Comparison of ENCODE assay signal across 30 cellular contexts in genomic region chr2:101657787-101658186, GRCh38. TPM values are rescaled to one million over a fixed set of nuclear protein-coding genes. Genes with fewer than 3 reads are reported as not detected.
A peak's percentile ranks its signal among the peaks of the same experiment; 100 is the strongest.
DNase-seq lines count a peak whose midpoint lies in the region; ATAC-seq, FAIRE-seq and TF ChIP-seq lines count a peak whose summit lies in the region.
"Had no signal": no experiment of that assay in that cellular context is flagged by ENCODE, and none has a peak within 500 bp of the region (broad histone marks: within the 10 kb centered on the region; RNA-seq: fewer than 3 reads in every experiment).

No MANE protein-coding gene starts in this region.

- H3K79me2 ChIP-seq in HepG2 (ENCODE audit: insufficient read depth, low read length) (no peaks in the 10 kb centered on the region), Loucy (ENCODE audit: insufficient read depth, low read length) (no peaks in the 10 kb centered on the region)
- H3K79me2 ChIP-seq: hepatocyte had no signal

- H4K20me1 ChIP-seq in HepG2 (ENCODE audit: insufficient read depth, low read length) (no peaks in the 10 kb centered on the region), Loucy (ENCODE audit: insufficient read depth, low read length, poor library complexity, severe bottlenecking) (no peaks in the 10 kb centered on the region)

- FAIRE-seq in HepG2 (lab: Jason Lieb, UNC) = no peak
- FAIRE-seq: bronchial epithelial cell, RCC 7860 had no signal

- H3K36me3 ChIP-seq in HepG2 (replicated peaks in 1 of 2; ENCODE audit: control insufficient read depth in 1 of 2, insufficient read depth in 2 of 2, low read length in 2 of 2) (no peaks in the 10 kb centered on the region), right lobe of liver (no peaks in the 10 kb centered on the region), Loucy (ENCODE audit: insufficient read depth, low read length) (no peaks in the 10 kb centered on the region)
- H3K36me3 ChIP-seq: colonic mucosa, transverse colon had no signal

- H3K9ac ChIP-seq in HepG2 (ENCODE audit: insufficient read depth, low read depth, low read length) (no peak overlapping the region), Loucy (ENCODE audit: low read depth, low read length, poor library complexity, severe bottlenecking) (no peak overlapping the region)

- CTCF ChIA-PET in HepG2 (lab: Yijun Ruan, JAX; ENCODE audit: low intra/inter-chr PET ratio, low total read pairs) = no interaction called here

- H3K27me3 ChIP-seq in HepG2 (ENCODE audit: control insufficient read depth in 1 of 2, insufficient read depth in 2 of 2, low read length in 2 of 2) = no peaks in the 10 kb centered on the region
- no peaks in the 10 kb centered on the region for H3K27me3 ChIP-seq in right lobe of liver
- H3K27me3 ChIP-seq in Loucy (ENCODE audit: insufficient read depth, low read length, poor library complexity, severe bottlenecking) = no peaks in the 10 kb centered on the region
- H3K27me3 ChIP-seq: colonic mucosa, foreskin keratinocyte, hepatocyte, transverse colon had no signal

- intact Hi-C loops in HepG2 (cut with micrococcal nuclease; ENCODE audit: unreplicated experiment) = no loop called here
- intact Hi-C loops in right lobe of liver (cut with DNase I) = no loop called here
- intact Hi-C loops in posterior cingulate gyrus (cut with DNase I) = no loop called here

- TF ChIP-seq EP300 in HepG2 (IDR thresholded peaks at IDR 0.05; ENCODE audit: low read depth in 2 of 2, low read length in 2 of 2) (no peak), HepG2 (CRISPR knock-in tag; IDR thresholded peaks at IDR 0.05; ENCODE audit: borderline replicate concordance) (no peak)

- H3K4me2 ChIP-seq in HepG2 (ENCODE audit: low read depth, low read length) (no peak overlapping the region), Loucy (ENCODE audit: low read depth, low read length, poor library complexity, severe bottlenecking) (no peak overlapping the region)
- H3K4me2 ChIP-seq: hepatocyte had no signal

- in situ Hi-C loops in HepG2 (cut with HindIII; ENCODE audit: extremely low pct_ligation_motif_present, low pct_unique_long_range_greater_than_20kb) = no loop called here

- H3K9me2 ChIP-seq in Loucy (replicated peaks; ENCODE audit: low read depth, low read length) = no peaks in the 10 kb centered on the region

- POLR2A ChIA-PET in HepG2 (lab: Yijun Ruan, JAX) = no interaction called here

- H3K27ac ChIP-seq in HepG2 (ENCODE audit: extremely low read length, insufficient read depth, low read length) = no peak overlapping the region
- no peak overlapping the region for H3K27ac ChIP-seq in right lobe of liver
- H3K27ac ChIP-seq: colonic mucosa, foreskin keratinocyte, hepatocyte, skin epidermis, transverse colon had no signal

- H3K4me3 ChIP-seq in HepG2 (replicated peaks in 1 of 3; ENCODE audit: insufficient read depth in 1 of 3, low read depth in 2 of 3, low read length in 3 of 3) = no peak overlapping the region
- no peak overlapping the region for H3K4me3 ChIP-seq in right lobe of liver
- H3K4me3 ChIP-seq in Loucy (ENCODE audit: low read length, poor library complexity, severe bottlenecking) = no peak overlapping the region
- no peak overlapping the region for H3K4me3 ChIP-seq in fibroblast of villous mesenchyme (ENCODE audit: low read depth, low read length)
- H3K4me3 ChIP-seq: colonic mucosa, hepatocyte, skin epidermis, transverse colon had no signal

- 89% methylated on average over 6 of the region's 6 CpGs for WGBS in HepG2 (ENCODE audit: low lambda C conversion rate)
- 100% methylated on average over 1 of the region's 6 CpGs for WGBS in right lobe of liver (ENCODE audit: insufficient coverage, low coverage, low lambda C conversion rate, missing lambda C conversion rate)

- no TSS peak for BruUV-seq in HepG2 (replicated peaks; lab: Mats Ljungman, UMichigan)

- TF ChIP-seq RAD21 in HepG2 (CRISPR knock-in tag; IDR thresholded peaks at IDR 0.05) = no peak

- DNase-seq in HepG2 (ENCODE audit: low spot score) (no peak), right lobe of liver (no peak), fibroblast of villous mesenchyme (ENCODE audit: low read depth) (no peak), NOMO-1 treated with dmso at 0.1 percent for 144 hours (lab: John Stamatoyannopoulos, UW; ENCODE audit: unreplicated experiment) (no peak), posterior cingulate gyrus (no peak)
- DNase-seq in activated CD4-positive, alpha-beta T cell treated with anti-CD3 and anti-CD28 coated beads, Interleukin-2, amount 50 U/mL, for 48 hours = no peak
- DNase-seq: ACHN; activated CD4-positive, alpha-beta T cell treated with anti-CD3 and anti-CD28 coated beads for 1 hour; activated CD8-positive, alpha-beta T cell treated with anti-CD3 and anti-CD28 coated beads for 36 hours; amygdala; C1 segment of cervical spinal cord; Caco-2; colonic mucosa; effector CD8-positive, alpha-beta T cell; foreskin keratinocyte; KG1; naive thymus-derived CD8-positive, alpha-beta T cell; NCI-H1417 treated with DMSO at 0.1 percent for 48 hours; NCI-H2107; NCI-H510A; occipital lobe; transverse colon had no signal

- ATAC-seq in HepG2 (peak; percentile 46), right lobe of liver (no peak), GM21786 (IDR thresholded peaks at IDR 0.05; ENCODE audit: unreplicated experiment) (no peak)
- ATAC-seq: activated CD8-positive, alpha-beta T cell treated with anti-CD3 and anti-CD28 coated beads for 36 hours; activated T-helper 17 cell treated with anti-CD3 and anti-CD28 coated beads, Interleukin-2, amount 50 U/mL, for 72 hours; foreskin keratinocyte; left lobe of liver; naive thymus-derived CD8-positive, alpha-beta T cell had no signal

- no peak overlapping the region for H2AFZ ChIP-seq in HepG2 (ENCODE audit: low read length)
- H2AFZ ChIP-seq in Loucy (ENCODE audit: low read length) = no peak overlapping the region
- H2AFZ ChIP-seq: hepatocyte had no signal

- TF ChIP-seq CTCF in HepG2 (CRISPR knock-in tag; IDR thresholded peaks at IDR 0.05) = no peak
- TF ChIP-seq CTCF in right lobe of liver (IDR thresholded peaks at IDR 0.05) = no peak
- TF ChIP-seq CTCF in Loucy (conservative IDR thresholded peaks at IDR 0.05; ENCODE audit: low read length) = 0 out of 2 replicates have a peak, but pooled peaks have one; percentile 15
- peak; percentile 7 for TF ChIP-seq CTCF in fibroblast of villous mesenchyme (IDR thresholded peaks at IDR 0.05; ENCODE audit: insufficient read depth, low read depth, low read length)

- no peaks in the 10 kb centered on the region for H3K9me3 ChIP-seq in HepG2 (ENCODE audit: low read length)
- no peaks in the 10 kb centered on the region for H3K9me3 ChIP-seq in right lobe of liver
- no peaks in the 10 kb centered on the region for H3K9me3 ChIP-seq in Loucy (ENCODE audit: insufficient read depth, low read depth, low read length)
- H3K9me3 ChIP-seq: Caco-2, colonic mucosa, transverse colon had no signal

- H3F3A ChIP-seq in Loucy (ENCODE audit: low read depth) = no peaks in the 10 kb centered on the region

- TF ChIP-seq POLR2A in HepG2 (IDR thresholded peaks at IDR 0.05; ENCODE audit: insufficient read depth in 1 of 2, low read depth in 2 of 2, low read length in 2 of 2) = no peak
- TF ChIP-seq POLR2A in right lobe of liver (IDR thresholded peaks at IDR 0.05) = no peak

- peaks cover 56% of the 10 kb centered on the region for H3K4me1 ChIP-seq in HepG2 (ENCODE audit: insufficient read depth, low read length)
- peaks cover 0 to 10% (median 3%) of the 10 kb centered on the region in 4 donors for H3K4me1 ChIP-seq in right lobe of liver
- peaks cover 6% of the 10 kb centered on the region for H3K4me1 ChIP-seq in Loucy (ENCODE audit: insufficient read depth, low read length, poor library complexity, severe bottlenecking)
- H3K4me1 ChIP-seq: colonic mucosa, foreskin keratinocyte had no signal

TF ChIP-seq in HepG2, 621 proteins besides CTCF, POLR2A, EP300 and RAD21 (continues in another document):
- TF ChIP-seq ZSCAN25 (CRISPR knock-in tag; IDR thresholded peaks at IDR 0.05) = no peak
- no peak for TF ChIP-seq LBX2 (CRISPR knock-in tag; IDR thresholded peaks at IDR 0.05; ENCODE audit: borderline replicate concordance)
- no peak for TF ChIP-seq PREB (CRISPR knock-in tag; IDR thresholded peaks at IDR 0.05)

RNA-seq across cellular contexts. Expression of gene MAP4K4, which starts 39.7 kb away (rescaled TPM):
- total RNA-seq in HepG2 (2016; rRNA removed; fragmentation: Illumina TruSeq; extraction: Trizol) (264 and 301 TPM in 2 replicates), right lobe of liver (10 to 100 TPM; 29.8 to 36.5 (median 31.1) TPM), fibroblast of villous mesenchyme (88.3 and 95.0 TPM in 2 replicates)
- 62.1 and 62.9 TPM in 2 replicates for total RNA-seq in HepG2 (2016; cell fraction: cytosol; rRNA removed; fragmentation: Illumina TruSeq; extraction: Trizol; ENCODE audit: low read depth)
- 264 and 269 TPM in 2 replicates for total RNA-seq in HepG2 (2016; cell fraction: insoluble cytoplasmic fraction; rRNA removed; fragmentation: Illumina TruSeq; extraction: Trizol)
- total RNA-seq in HepG2 (2016; cell fraction: membrane; rRNA removed; fragmentation: Illumina TruSeq; extraction: Trizol) = 200 and 238 TPM in 2 replicates
- total RNA-seq in HepG2 (2016; cell fraction: nucleus; rRNA removed; fragmentation: Illumina TruSeq; extraction: Trizol) = 292 and 308 TPM in 2 replicates
- 101 and 105 TPM in 2 replicates for polyA plus RNA-seq in HepG2 (2011; rRNA removed)
- 67.0 and 72.8 TPM in 2 replicates for polyA plus RNA-seq in HepG2 (2011; cell fraction: cytosol; rRNA removed)
- 261 and 287 TPM in 2 replicates for polyA plus RNA-seq in HepG2 (2011; cell fraction: nucleus; rRNA removed)
- 138 and 155 TPM in 2 replicates for polyA plus RNA-seq in HepG2 (2012)
- 48.8 and 52.9 TPM in 2 replicates for polyA plus RNA-seq in HepG2 (2016; cell fraction: cytosol; fragmentation: Illumina TruSeq; extraction: Trizol; ENCODE audit: low read depth)
- polyA plus RNA-seq in HepG2 (2016; cell fraction: insoluble cytoplasmic fraction; fragmentation: Illumina TruSeq; extraction: Trizol; ENCODE audit: low read depth) = 269 and 298 TPM in 2 replicates
- polyA plus RNA-seq in HepG2 (2016; cell fraction: membrane; fragmentation: Illumina TruSeq; extraction: Trizol; ENCODE audit: low read depth) = 137 and 163 TPM in 2 replicates
- 298 and 312 TPM in 2 replicates for polyA plus RNA-seq in HepG2 (2016; cell fraction: nucleus; fragmentation: Illumina TruSeq; extraction: Trizol; ENCODE audit: insufficient read depth, low read depth)
- 84.0 and 279 TPM in 2 replicates for polyA minus RNA-seq in HepG2 (2011; rRNA and poly(A)+ RNA removed; ENCODE audit: low replicate concordance)
- polyA minus RNA-seq in HepG2 (2011; cell fraction: cytosol; rRNA and poly(A)+ RNA removed) = 99.4 and 99.7 TPM in 2 replicates
- polyA minus RNA-seq in HepG2 (2011; cell fraction: nucleus; rRNA and poly(A)+ RNA removed) = 680 and 703 TPM in 2 replicates

Comparison
In these comparisons a context has a peak if more than half of its experiments do, and no peak if none do; other contexts are left out.
1. CTCF ChIP-seq: peak in Loucy (single experiment) and fibroblast of villous mesenchyme (single experiment); none in HepG2 (single experiment) and right lobe of liver (0 of 4).